Comparison of ENCODE assay signal across 19 cellular contexts in genomic region chr7:4800487-4800886, GRCh38. TPM values are rescaled to one million over a fixed set of nuclear protein-coding genes. Genes with fewer than 3 reads are reported as not detected.
A peak's percentile ranks its signal among the peaks of the same experiment; 100 is the strongest.
DNase-seq lines count a peak whose midpoint lies in the region; ATAC-seq and TF ChIP-seq lines count a peak whose summit lies in the region.
"Had no signal": no experiment of that assay in that cellular context is flagged by ENCODE, and none has a peak within 500 bp of the region (broad histone marks: within the 10 kb centered on the region; RNA-seq: fewer than 3 reads in every experiment).

No MANE protein-coding gene starts in this region.

- H3K4ac ChIP-seq in neuronal stem cell (ENCODE audit: low read length) = no peak overlapping the region

- H3K4me3 Mint-ChIP-seq in naive thymus-derived CD4-positive, alpha-beta T cell = no peak overlapping the region
- H3K4me3 Mint-ChIP-seq: GM23338 had no signal

- H3K23ac ChIP-seq in neuronal stem cell (ENCODE audit: low read depth, low read length, poor library complexity) = peak overlapping the region; percentile 89

- H2AK5ac ChIP-seq in neuronal stem cell (ENCODE audit: low read depth, low read length) = no peak overlapping the region

- peak overlapping the region; percentile 75 for H3K27ac ChIP-seq in BLaER1
- peak overlapping the region; percentile 73 for H3K27ac ChIP-seq in WERI-Rb-1
- H3K27ac ChIP-seq in neuronal stem cell (replicated peaks; ENCODE audit: low read length) = no peak overlapping the region
- no peak overlapping the region for H3K27ac ChIP-seq in naive thymus-derived CD4-positive, alpha-beta T cell (ENCODE audit: low read depth, low read length)
- H3K27ac ChIP-seq: KMS-11, PC-9, RWPE1 had no signal

- H3K4me1 ChIP-seq in BE2C (peaks cover 3% of the 10 kb centered on the region; the same call in 1 of the 2 replicates), BLaER1 (peaks cover 92% of the 10 kb centered on the region), neuronal stem cell (ENCODE audit: control insufficient read depth in 2 of 2, insufficient read depth in 1 of 2, low read depth in 1 of 2, low read length in 2 of 2) (peaks cover 0 to 4% of the 10 kb centered on the region in 2 donors)
- H3K4me1 ChIP-seq in naive thymus-derived CD4-positive, alpha-beta T cell (ENCODE audit: control insufficient read depth in 2 of 2, insufficient read depth in 2 of 2, low read length in 2 of 2) = no peaks in the 10 kb centered on the region

- POLR2A ChIA-PET in naive thymus-derived CD4-positive, alpha-beta T cell (lab: Charles Lee) = no interaction called here

- no peak overlapping the region for H4K91ac ChIP-seq in neuronal stem cell (ENCODE audit: low read depth, low read length, poor library complexity)

- H3K9ac ChIP-seq in BLaER1 (peak overlapping the region; percentile 66), neuronal stem cell (ENCODE audit: low read depth, low read length, poor library complexity) (no peak overlapping the region)
- H3K9ac ChIP-seq: KMS-11 had no signal

- no peak for ATAC-seq in naive thymus-derived CD4-positive, alpha-beta T cell
- ATAC-seq in GM21360 (IDR thresholded peaks at IDR 0.05; ENCODE audit: unreplicated experiment) = no peak

- peak overlapping the region; percentile 65 for H4K8ac ChIP-seq in neuronal stem cell (ENCODE audit: low read depth, low read length)

- no peaks in the 10 kb centered on the region for H3K79me1 ChIP-seq in neuronal stem cell (ENCODE audit: low read depth, low read length)

- peaks cover 0 to 4% (median 0%) of the 10 kb centered on the region in 7 donors for H3K4me1 Mint-ChIP-seq in naive thymus-derived CD4-positive, alpha-beta T cell

- H3K18ac ChIP-seq in neuronal stem cell (ENCODE audit: low read length) = no peak overlapping the region

- H3K4me2 ChIP-seq in BLaER1 = peak overlapping the region; percentile 94
- no peak overlapping the region for H3K4me2 ChIP-seq in neuronal stem cell (ENCODE audit: insufficient read depth, low read length, poor library complexity, severe bottlenecking)
- H3K4me2 ChIP-seq: GM23338, KMS-11, PC-9 had no signal

- H2BK12ac ChIP-seq in neuronal stem cell (ENCODE audit: low read length) = no peak overlapping the region

- H2BK15ac ChIP-seq in neuronal stem cell (ENCODE audit: low read length) = no peak overlapping the region

- no peaks in the 10 kb centered on the region for H3K9me3 Mint-ChIP-seq in naive thymus-derived CD4-positive, alpha-beta T cell
- H3K9me3 Mint-ChIP-seq: GM23338 had no signal

- H3K4me3 ChIP-seq in BE2C (ENCODE audit: low read depth, low read length) = no peak overlapping the region
- H3K4me3 ChIP-seq in BLaER1 = no peak overlapping the region
- H3K4me3 ChIP-seq in WERI-Rb-1 (ENCODE audit: low read depth, low read length) = no peak overlapping the region
- no peak overlapping the region for H3K4me3 ChIP-seq in neuronal stem cell (ENCODE audit: low read length in 2 of 2)
- no peak overlapping the region for H3K4me3 ChIP-seq in naive thymus-derived CD4-positive, alpha-beta T cell (ENCODE audit: low read length)
- H3K4me3 ChIP-seq: GM23338, PC-9 had no signal

- no peaks in the 10 kb centered on the region for H3K27me3 Mint-ChIP-seq in naive thymus-derived CD4-positive, alpha-beta T cell

- peaks cover 15% of the 10 kb centered on the region; the same call in 1 of the 2 replicates for H4K20me1 ChIP-seq in BLaER1

- intact Hi-C loops in naive thymus-derived CD4-positive, alpha-beta T cell (cut with micrococcal nuclease) = no loop called here

- H3K27me3 ChIP-seq in BE2C = no peaks in the 10 kb centered on the region
- H3K27me3 ChIP-seq in BLaER1 = no peaks in the 10 kb centered on the region
- no peaks in the 10 kb centered on the region for H3K27me3 ChIP-seq in WERI-Rb-1 (ENCODE audit: insufficient read depth, low read depth, severe bottlenecking)
- H3K27me3 ChIP-seq in neuronal stem cell (ENCODE audit: control insufficient read depth in 3 of 3, insufficient read depth in 3 of 3, low read depth in 1 of 3, low read length in 3 of 3) = no peaks in the 10 kb centered on the region
- H3K27me3 ChIP-seq in naive thymus-derived CD4-positive, alpha-beta T cell (ENCODE audit: control insufficient read depth in 2 of 2, insufficient read depth in 2 of 2, low read length in 2 of 2) = no peaks in the 10 kb centered on the region

- H3K27ac Mint-ChIP-seq in naive thymus-derived CD4-positive, alpha-beta T cell = peak overlapping the region in 1 of 9 donors; percentile 30
- H3K27ac Mint-ChIP-seq: GM23338 had no signal

- no peaks in the 10 kb centered on the region for H3K9me3 ChIP-seq in BE2C
- no peaks in the 10 kb centered on the region for H3K9me3 ChIP-seq in BLaER1
- H3K9me3 ChIP-seq in WERI-Rb-1 (ENCODE audit: severe bottlenecking) = no peaks in the 10 kb centered on the region
- no peaks in the 10 kb centered on the region for H3K9me3 ChIP-seq in neuronal stem cell (replicated peaks in 1 of 2; ENCODE audit: control insufficient read depth in 2 of 2, insufficient read depth in 1 of 2, low read depth in 1 of 2, low read length in 2 of 2)
- no peaks in the 10 kb centered on the region for H3K9me3 ChIP-seq in naive thymus-derived CD4-positive, alpha-beta T cell (ENCODE audit: control insufficient read depth in 2 of 3, low read length in 3 of 3)

- H3K36me3 Mint-ChIP-seq in naive thymus-derived CD4-positive, alpha-beta T cell = no peaks in the 10 kb centered on the region

- no peak for TF ChIP-seq CTCF in BE2C (IDR thresholded peaks at IDR 0.05; ENCODE audit: low read depth, low read length)
- no peak for TF ChIP-seq CTCF in WERI-Rb-1 (IDR thresholded peaks at IDR 0.05; ENCODE audit: low read depth, low read length)

- peak; percentile 11 for DNase-seq in BE2C
- no peak for DNase-seq in WERI-Rb-1
- no peak for DNase-seq in neuronal stem cell (ENCODE audit: low spot score)
- no peak for DNase-seq in UCSD-AML1 (lab: John Stamatoyannopoulos, UW; ENCODE audit: unreplicated experiment)
- DNase-seq in naive thymus-derived CD4-positive, alpha-beta T cell = no peak
- DNase-seq: HCEC 1CT; IMR-90; MM.1S; NCI-H2029 treated with DMSO at 0.1 percent for 48 hours; NCI-H446 treated with DMSO at 0.1 percent for 48 hours; NCI-H526; NK-92 treated with Interleukin-12 subunit alpha and Interleukin-12 subunit beta, amount 100 ng/mL, for 24 hours; PC-9; SHP77 had no signal

- no peak overlapping the region for H2BK120ac ChIP-seq in neuronal stem cell (ENCODE audit: low read depth, low read length)

- CTCF ChIA-PET in naive thymus-derived CD4-positive, alpha-beta T cell (lab: Charles Lee) = no interaction called here

- H3K14ac ChIP-seq in neuronal stem cell (ENCODE audit: low read length) = peak overlapping the region; percentile 63

- no CpG with 5 or more reads among the region's 10 CpGs for WGBS in neuronal stem cell (ENCODE audit: extremely low coverage in 2 of 2, insufficient read length in 2 of 2, insufficient replicate concordance in 1 of 2), 2 donors

- H3K36me3 ChIP-seq in BE2C = no peaks in the 10 kb centered on the region
- H3K36me3 ChIP-seq in BLaER1 = peaks cover 45% of the 10 kb centered on the region
- peaks cover 29% of the 10 kb centered on the region for H3K36me3 ChIP-seq in WERI-Rb-1
- H3K36me3 ChIP-seq in neuronal stem cell (replicated peaks in 1 of 2; ENCODE audit: control insufficient read depth in 2 of 2, insufficient read depth in 2 of 2, low read length in 2 of 2) = peaks cover 0 to 3% of the 10 kb centered on the region in 2 donors
- H3K36me3 ChIP-seq in naive thymus-derived CD4-positive, alpha-beta T cell (ENCODE audit: control insufficient read depth in 2 of 3, insufficient read depth in 3 of 3, low read length in 3 of 3) = no peaks in the 10 kb centered on the region

- no peak overlapping the region for H2BK5ac ChIP-seq in neuronal stem cell (ENCODE audit: low read length)

- no peak overlapping the region for H2AFZ ChIP-seq in neuronal stem cell (ENCODE audit: low read length)
- H2AFZ ChIP-seq: GM23338, PC-9 had no signal

RNA-seq across cellular contexts. Expression of gene AP5Z1, which starts 25.1 kb away (rescaled TPM):
- polyA plus RNA-seq in BE2C (2012; ENCODE audit: insufficient read depth, insufficient read length, low read depth) = 37.9 TPM
- 6.0 TPM for polyA plus RNA-seq in neuronal stem cell (2013, experiment 1 of 2)
- polyA plus RNA-seq in neuronal stem cell (2013, experiment 2 of 2) = 6.1 TPM
- 100 to 1,000 TPM in 1 of 5 experiments, 10 to 100 TPM in 4; 69.4 to 114 (median 90.1) TPM for total RNA-seq in naive thymus-derived CD4-positive, alpha-beta T cell
- polyA plus RNA-seq in naive thymus-derived CD4-positive, alpha-beta T cell = 10 to 100 TPM; 36.7 to 49.1 TPM

Comparison
In these comparisons a context has a peak if more than half of its experiments do, and no peak if none do; other contexts are left out.
1. H3K27ac ChIP-seq: peak in BLaER1 (single experiment) and WERI-Rb-1 (single experiment); none in neuronal stem cell (single experiment) and naive thymus-derived CD4-positive, alpha-beta T cell (single experiment).